ENCODE assay signal across 26 cellular contexts in genomic region chrX:24214568-24214967, GRCh38.
"Had no signal": no experiment of that assay in that cellular context is flagged by ENCODE, and none has a peak within 500 bp of the region (broad histone marks: within the 10 kb centered on the region; RNA-seq: fewer than 3 reads in every experiment).

No MANE protein-coding gene starts in this region.

- ATAC-seq: activated T-cell treated with anti-CD3 and anti-CD28 coated beads, Interleukin-2, amount 50 U/mL, for 4 hours; Panc1; Right ventricle myocardium inferior had no signal

- H3K4me3 Mint-ChIP-seq: activated CD4-positive, alpha-beta memory T cell treated with anti-CD3 and anti-CD28 coated beads for 36 hours; activated CD4-positive, alpha-beta T cell treated with anti-CD3 and anti-CD28 coated beads, Interleukin-2, amount 10 ng/mL, durations not matched to agents 7 days and 5 days; activated naive CD4-positive, alpha-beta T cell treated with anti-CD3 and anti-CD28 coated beads for 36 hours; activated naive CD8-positive, alpha-beta T cell treated with anti-CD3 and anti-CD28 coated beads for 36 hours; activated T-cell treated with anti-CD3 and anti-CD28 coated beads, Interleukin-2, amount 50 U/mL, for 4 hours; T-helper 1 cell treated with Interleukin-12 subunit alpha and Interleukin-12 subunit beta and Interleukin-4 antibody, amounts not matched to agents 30 μg/mL and 1 μg/mL, for 36 hours had no signal

- DNase-seq: activated CD4-positive, alpha-beta memory T cell treated with anti-CD3 and anti-CD28 coated beads for 36 hours; activated CD4-positive, alpha-beta T cell treated with anti-CD3 and anti-CD28 coated beads, Interleukin-2, amount 10 ng/mL, durations not matched to agents 7 days and 5 days; activated CD4-positive, CD25-positive, alpha-beta regulatory T cell; activated CD8-positive, alpha-beta memory T cell treated with anti-CD3 and anti-CD28 coated beads for 24 hours; activated effector memory CD4-positive, alpha-beta T cell treated with anti-CD3 and anti-CD28 coated beads, Interleukin-2, amount 50 U/mL, for 16 hours; activated naive CD4-positive, alpha-beta T cell treated with anti-CD3 and anti-CD28 coated beads for 36 hours; activated naive CD8-positive, alpha-beta T cell treated with anti-CD3 and anti-CD28 coated beads for 36 hours; activated T-cell treated with anti-CD3 and anti-CD28 coated beads, Interleukin-2, amount 50 U/mL, for 4 hours; adrenal gland; anterior cingulate cortex; Karpas-422; MM.1S; NCI-H1105; NCI-H1436 treated with DMSO at 0.1 percent for 48 hours; NCI-H187; NCI-H2081; NCI-H2171; NCI-H2227 treated with DMSO at 0.1 percent for 48 hours; NCI-H446 treated with DMSO at 0.1 percent for 48 hours; NCI-H69; NK-92 treated with Interleukin-12 subunit alpha and Interleukin-12 subunit beta, amount 100 ng/mL, for 24 hours; OCI-M1; RPMI8226 had no signal

- H3K4me1 Mint-ChIP-seq: activated CD4-positive, alpha-beta T cell treated with anti-CD3 and anti-CD28 coated beads, Interleukin-2, amount 10 ng/mL, durations not matched to agents 7 days and 5 days had no signal

- H3K9me3 Mint-ChIP-seq: activated CD4-positive, alpha-beta memory T cell treated with anti-CD3 and anti-CD28 coated beads for 36 hours; activated CD4-positive, alpha-beta T cell treated with anti-CD3 and anti-CD28 coated beads, Interleukin-2, amount 10 ng/mL, durations not matched to agents 7 days and 5 days; activated naive CD4-positive, alpha-beta T cell treated with anti-CD3 and anti-CD28 coated beads for 36 hours; activated naive CD8-positive, alpha-beta T cell treated with anti-CD3 and anti-CD28 coated beads for 36 hours; activated T-cell treated with anti-CD3 and anti-CD28 coated beads, Interleukin-2, amount 50 U/mL, for 4 hours; T-helper 1 cell treated with Interleukin-12 subunit alpha and Interleukin-12 subunit beta and Interleukin-4 antibody, amounts not matched to agents 30 μg/mL and 1 μg/mL, for 36 hours had no signal

- H3K4me1 ChIP-seq: adrenal gland had no signal

- H3K9me3 ChIP-seq: adrenal gland had no signal

- H3K27me3 Mint-ChIP-seq: activated CD4-positive, alpha-beta memory T cell treated with anti-CD3 and anti-CD28 coated beads for 36 hours; activated CD4-positive, alpha-beta T cell treated with anti-CD3 and anti-CD28 coated beads, Interleukin-2, amount 10 ng/mL, durations not matched to agents 7 days and 5 days; activated naive CD8-positive, alpha-beta T cell treated with anti-CD3 and anti-CD28 coated beads for 36 hours had no signal

- H3K27ac Mint-ChIP-seq: activated CD4-positive, alpha-beta memory T cell treated with anti-CD3 and anti-CD28 coated beads for 36 hours; activated CD4-positive, alpha-beta T cell treated with anti-CD3 and anti-CD28 coated beads, Interleukin-2, amount 10 ng/mL, durations not matched to agents 7 days and 5 days; activated naive CD4-positive, alpha-beta T cell treated with anti-CD3 and anti-CD28 coated beads for 36 hours; activated naive CD8-positive, alpha-beta T cell treated with anti-CD3 and anti-CD28 coated beads for 36 hours; T-helper 1 cell treated with Interleukin-12 subunit alpha and Interleukin-12 subunit beta and Interleukin-4 antibody, amounts not matched to agents 30 μg/mL and 1 μg/mL, for 36 hours had no signal

- H3K27ac ChIP-seq: adrenal gland had no signal

- H3K4me3 ChIP-seq: adrenal gland had no signal

- H3K27me3 ChIP-seq: adrenal gland had no signal
